29 cellular contexts compared by ENCODE assay signal in the genomic region with DNA sequence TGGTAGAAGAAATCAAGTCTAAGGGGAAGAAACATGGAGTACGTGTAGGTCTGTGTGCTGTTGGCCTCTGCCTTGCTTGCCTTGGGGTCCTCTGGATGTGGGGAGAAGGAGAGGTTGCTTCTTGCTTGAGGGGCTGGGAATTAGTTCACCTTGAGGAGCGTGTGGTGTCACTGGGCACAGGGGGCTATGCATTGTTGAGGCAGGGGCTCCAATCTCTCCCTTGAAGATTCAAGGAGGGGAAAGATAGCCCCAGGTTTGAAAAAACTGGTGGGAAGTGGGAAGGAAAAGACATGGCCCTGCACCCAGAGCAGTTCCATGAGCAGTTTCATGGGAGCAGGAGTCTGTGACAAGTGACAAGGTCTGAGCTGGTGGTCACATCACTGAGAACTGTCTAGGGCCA.
"Had no signal": no experiment of that assay in that cellular context is flagged by ENCODE, and none has a peak within 500 bp of the region (broad histone marks: within the 10 kb centered on the region; RNA-seq: fewer than 3 reads in every experiment).

No MANE protein-coding gene starts in this region.

- H3K36me3 Mint-ChIP-seq: activated naive CD4-positive, alpha-beta T cell treated with anti-CD3 and anti-CD28 coated beads, Interleukin-2, amount 50 U/mL, for 24 hours; activated naive CD8-positive, alpha-beta T cell treated with anti-CD3 and anti-CD28 coated beads for 36 hours had no signal

- ATAC-seq: activated naive CD8-positive, alpha-beta T cell treated with anti-CD3 and anti-CD28 coated beads, Interleukin-2, amount 50 U/mL, for 24 hours; activated T-cell treated with anti-CD3 and anti-CD28 coated beads, Interleukin-2, amount 50 U/mL, for 4 hours; body of pancreas; effector memory CD8-positive, alpha-beta T cell; gastroesophageal sphincter had no signal

- H3K4me3 Mint-ChIP-seq: activated CD4-positive, alpha-beta memory T cell treated with anti-CD3 and anti-CD28 coated beads, Interleukin-2, amount 10 ng/mL, durations not matched to agents 7 days and 5 days; activated CD4-positive, alpha-beta T cell treated with anti-CD3 and anti-CD28 coated beads, Interleukin-2, amount 10 ng/mL, durations not matched to agents 7 days and 5 days; activated naive CD4-positive, alpha-beta T cell treated with anti-CD3 and anti-CD28 coated beads for 36 hours; activated naive CD4-positive, alpha-beta T cell treated with anti-CD3 and anti-CD28 coated beads, Interleukin-2, amount 50 U/mL, for 24 hours; activated naive CD8-positive, alpha-beta T cell treated with anti-CD3 and anti-CD28 coated beads for 36 hours; activated naive CD8-positive, alpha-beta T cell treated with anti-CD3 and anti-CD28 coated beads, Interleukin-2, amount 50 U/mL, for 24 hours; activated T-cell treated with anti-CD3 and anti-CD28 coated beads, Interleukin-2, amount 50 U/mL, for 4 hours; effector memory CD8-positive, alpha-beta T cell had no signal

- H3K27me3 Mint-ChIP-seq: activated naive CD4-positive, alpha-beta T cell treated with anti-CD3 and anti-CD28 coated beads, Interleukin-2, amount 50 U/mL, for 24 hours had no signal

- H3K27me3 ChIP-seq: body of pancreas had no signal

- H3K4me3 ChIP-seq: adrenal gland, body of pancreas, esophagus squamous epithelium, gastroesophageal sphincter had no signal

- H3K9me3 ChIP-seq: adrenal gland, body of pancreas, esophagus squamous epithelium, gastroesophageal sphincter had no signal

- H3K9me3 Mint-ChIP-seq: activated CD4-positive, alpha-beta memory T cell treated with anti-CD3 and anti-CD28 coated beads, Interleukin-2, amount 10 ng/mL, durations not matched to agents 7 days and 5 days; activated CD4-positive, alpha-beta T cell treated with anti-CD3 and anti-CD28 coated beads, Interleukin-2, amount 10 ng/mL, durations not matched to agents 7 days and 5 days; activated naive CD4-positive, alpha-beta T cell treated with anti-CD3 and anti-CD28 coated beads for 36 hours; activated naive CD4-positive, alpha-beta T cell treated with anti-CD3 and anti-CD28 coated beads, Interleukin-2, amount 50 U/mL, for 24 hours; activated naive CD8-positive, alpha-beta T cell treated with anti-CD3 and anti-CD28 coated beads for 36 hours; activated naive CD8-positive, alpha-beta T cell treated with anti-CD3 and anti-CD28 coated beads, Interleukin-2, amount 50 U/mL, for 24 hours; activated T-cell treated with anti-CD3 and anti-CD28 coated beads, Interleukin-2, amount 50 U/mL, for 4 hours; activated T-helper 2 cell treated with anti-CD3 and anti-CD28 coated beads, Interferon-gamma antibody, Interleukin-2, Interleukin-4, amounts not matched to agents 10 μg/mL and 5 μg/mL and 100 μg/mL, durations not matched to agents 14 hours and 24 hours and 36 hours; effector memory CD8-positive, alpha-beta T cell had no signal

- H3K36me3 ChIP-seq: adrenal gland, esophagus squamous epithelium, gastroesophageal sphincter had no signal

- DNase-seq: activated CD4-positive, alpha-beta memory T cell treated with anti-CD3 and anti-CD28 coated beads, Interleukin-2, amount 10 ng/mL, durations not matched to agents 7 days and 5 days; activated CD4-positive, alpha-beta T cell treated with anti-CD3 and anti-CD28 coated beads for 4 hours; activated CD4-positive, alpha-beta T cell treated with anti-CD3 and anti-CD28 coated beads, Interleukin-2, amount 10 ng/mL, durations not matched to agents 7 days and 5 days; activated CD4-positive, alpha-beta T cell treated with anti-CD3 and anti-CD28 coated beads, Interleukin-2, amount 50 U/mL, for 4 hours; activated CD4-positive, CD25-positive, alpha-beta regulatory T cell; activated CD4-positive, CD25-positive, alpha-beta regulatory T cell treated with anti-CD3 and anti-CD28 coated beads, Interleukin-2, amount 50 U/mL, for 72 hours; activated effector memory CD4-positive, alpha-beta T cell treated with anti-CD3 and anti-CD28 coated beads, Interleukin-2, amount 50 U/mL, for 16 hours; activated naive CD4-positive, alpha-beta T cell treated with anti-CD3 and anti-CD28 coated beads for 36 hours; activated naive CD8-positive, alpha-beta T cell treated with anti-CD3 and anti-CD28 coated beads for 36 hours; activated naive CD8-positive, alpha-beta T cell treated with anti-CD3 and anti-CD28 coated beads, Interleukin-2, amount 50 U/mL, for 24 hours; activated T-cell treated with anti-CD3 and anti-CD28 coated beads, Interleukin-2, amount 50 U/mL, for 4 hours; adrenal gland; amygdala; aorta; body of pancreas; caudate nucleus; cortex of kidney; dermis blood vessel endothelial cell; effector CD4-positive, alpha-beta T cell; effector memory CD8-positive, alpha-beta T cell; erythroblast; esophagus squamous epithelium; foreskin melanocyte; T-helper 1 cell; T-helper 2 cell had no signal

- FAIRE-seq: colon had no signal

- H3K27ac ChIP-seq: adrenal gland, body of pancreas, esophagus squamous epithelium, gastroesophageal sphincter had no signal

- H3K27ac Mint-ChIP-seq: activated CD4-positive, alpha-beta memory T cell treated with anti-CD3 and anti-CD28 coated beads, Interleukin-2, amount 10 ng/mL, durations not matched to agents 7 days and 5 days; activated CD4-positive, alpha-beta T cell treated with anti-CD3 and anti-CD28 coated beads, Interleukin-2, amount 10 ng/mL, durations not matched to agents 7 days and 5 days; activated naive CD4-positive, alpha-beta T cell treated with anti-CD3 and anti-CD28 coated beads for 36 hours; activated naive CD4-positive, alpha-beta T cell treated with anti-CD3 and anti-CD28 coated beads, Interleukin-2, amount 50 U/mL, for 24 hours; activated naive CD8-positive, alpha-beta T cell treated with anti-CD3 and anti-CD28 coated beads for 36 hours; activated naive CD8-positive, alpha-beta T cell treated with anti-CD3 and anti-CD28 coated beads, Interleukin-2, amount 50 U/mL, for 24 hours; activated T-helper 2 cell treated with anti-CD3 and anti-CD28 coated beads, Interferon-gamma antibody, Interleukin-2, Interleukin-4, amounts not matched to agents 10 μg/mL and 5 μg/mL and 100 μg/mL, durations not matched to agents 14 hours and 24 hours and 36 hours; effector memory CD8-positive, alpha-beta T cell had no signal
